Comparison of ENCODE assay signal across 9 cellular contexts in genomic region chr7:115910541-115911164, GRCh38.
A peak's percentile ranks its signal among the peaks of the same experiment; 100 is the strongest.
DNase-seq lines count a peak whose midpoint lies in the region; ATAC-seq lines count a peak whose summit lies in the region.
"Had no signal": no experiment of that assay in that cellular context is flagged by ENCODE, and none has a peak within 500 bp of the region (broad histone marks: within the 10 kb centered on the region; RNA-seq: fewer than 3 reads in every experiment).

No MANE protein-coding gene starts in this region.

- no peaks in the 10 kb centered on the region for H3K9me3 Mint-ChIP-seq in memory B cell
- H3K9me3 Mint-ChIP-seq: activated naive CD4-positive, alpha-beta T cell treated with anti-CD3 and anti-CD28 coated beads, Interleukin-2, amount 50 U/mL, for 24 hours had no signal

- DNase-seq in GM04503 (ENCODE audit: low read depth) (peak; percentile 3), NCI-H446 treated with DMSO at 0.1 percent for 48 hours (lab: John Stamatoyannopoulos, UW) (peak; percentile 20), brain pericyte (ENCODE audit: low read depth, low spot score) (peak; percentile 30), memory B cell (ENCODE audit: low spot score in 2 of 2) (peak in 1 of 2 donors; percentile 1), 8988T (no peak), islet precursor cell (no peak)

- peak; percentile 68 for ATAC-seq in HG02588 (IDR thresholded peaks at IDR 0.05; ENCODE audit: unreplicated experiment)
- ATAC-seq in memory B cell (ENCODE audit: low read depth), result peak; percentile 54
- no peak for ATAC-seq in activated CD4-positive, CD25-positive, alpha-beta regulatory T cell treated with anti-CD3 and anti-CD28 coated beads, Interleukin-2, amount 50 U/mL, for 24 hours

- H3K4me3 Mint-ChIP-seq in memory B cell, result no peak overlapping the region
- H3K4me3 Mint-ChIP-seq: activated naive CD4-positive, alpha-beta T cell treated with anti-CD3 and anti-CD28 coated beads, Interleukin-2, amount 50 U/mL, for 24 hours had no signal

- peaks cover 7% of the 10 kb centered on the region for H3K4me1 Mint-ChIP-seq in memory B cell
- H3K4me1 Mint-ChIP-seq: activated naive CD4-positive, alpha-beta T cell treated with anti-CD3 and anti-CD28 coated beads, Interleukin-2, amount 50 U/mL, for 24 hours had no signal

- H3K27me3 Mint-ChIP-seq in memory B cell, result peaks cover 1% of the 10 kb centered on the region
- H3K27me3 Mint-ChIP-seq: activated naive CD4-positive, alpha-beta T cell treated with anti-CD3 and anti-CD28 coated beads, Interleukin-2, amount 50 U/mL, for 24 hours had no signal

- no peaks in the 10 kb centered on the region for H3K36me3 Mint-ChIP-seq in memory B cell
- H3K36me3 Mint-ChIP-seq: activated naive CD4-positive, alpha-beta T cell treated with anti-CD3 and anti-CD28 coated beads, Interleukin-2, amount 50 U/mL, for 24 hours had no signal

- H3K27ac Mint-ChIP-seq in memory B cell, result no peak overlapping the region
- H3K27ac Mint-ChIP-seq: activated naive CD4-positive, alpha-beta T cell treated with anti-CD3 and anti-CD28 coated beads, Interleukin-2, amount 50 U/mL, for 24 hours had no signal

Comparison
In these comparisons a context has a peak if more than half of its experiments do, and no peak if none do; other contexts are left out.
1. DNase-seq: peak in GM04503 (single experiment), NCI-H446 treated with DMSO at 0.1 percent for 48 hours (single experiment) and brain pericyte (single experiment); none in 8988T (single experiment) and islet precursor cell (single experiment).
2. ATAC-seq: peak in HG02588 (single experiment) and memory B cell (single experiment); none in activated CD4-positive, CD25-positive, alpha-beta regulatory T cell treated with anti-CD3 and anti-CD28 coated beads, Interleukin-2, amount 50 U/mL, for 24 hours (0 of 2).